Comparison of ENCODE assay signal across 29 cellular contexts in the genomic region with DNA sequence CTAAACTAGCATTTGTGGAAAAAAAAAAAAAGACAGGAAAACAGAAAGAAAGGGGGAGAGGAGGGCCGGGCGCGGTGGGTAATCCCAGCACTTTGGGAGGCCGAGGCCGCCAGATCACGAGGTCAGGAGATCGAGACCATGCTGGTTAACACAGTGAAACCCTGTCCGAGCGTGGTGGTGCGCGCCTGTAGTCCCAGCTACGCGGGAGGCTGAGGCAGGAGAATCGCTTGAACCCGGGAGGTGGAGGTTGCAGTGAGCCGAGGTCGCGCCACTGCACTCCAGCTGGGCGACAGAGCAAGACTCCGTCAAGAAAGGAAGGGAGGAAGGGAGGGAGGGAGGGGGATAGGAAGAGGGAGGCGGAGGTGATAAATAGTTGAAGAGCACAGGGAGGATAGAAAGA.
"Had no signal": no experiment of that assay in that cellular context is flagged by ENCODE, and none has a peak within 500 bp of the region (broad histone marks: within the 10 kb centered on the region; RNA-seq: fewer than 3 reads in every experiment).

No MANE protein-coding gene starts in this region.

- H3K36me3 Mint-ChIP-seq: stimulated activated effector memory CD8-positive, alpha-beta T cell treated with anti-CD3 and anti-CD28 coated beads, Interleukin-12 subunit alpha, Interleukin-12 subunit beta, amount 100 ng/mL, for 72 hours; stimulated activated memory B cell treated with anti-CD40 and anti-IgM and Interleukin-4, amounts not matched to agents 10 μg/mL and 1 μg/mL and 100 μg/mL, for 72 hours; stimulated activated naive B cell treated with anti-CD40 and anti-IgM and Interleukin-4, amounts not matched to agents 10 μg/mL and 1 μg/mL and 100 μg/mL, for 72 hours; type B pancreatic cell had no signal

- H3K27ac Mint-ChIP-seq: stimulated activated effector memory CD8-positive, alpha-beta T cell treated with anti-CD3 and anti-CD28 coated beads, Interleukin-12 subunit alpha, Interleukin-12 subunit beta, amount 100 ng/mL, for 72 hours; stimulated activated memory B cell treated with anti-CD40 and anti-IgM and Interleukin-4, amounts not matched to agents 10 μg/mL and 1 μg/mL and 100 μg/mL, for 72 hours; stimulated activated naive B cell treated with anti-CD40 and anti-IgM and Interleukin-4, amounts not matched to agents 10 μg/mL and 1 μg/mL and 100 μg/mL, for 72 hours; stimulated activated naive CD8-positive, alpha-beta T cell treated with anti-CD3 and anti-CD28 coated beads, Interleukin-15, Interleukin-2, amounts not matched to agents 100 ng/mL and 50 ng/mL, for 24 hours; type B pancreatic cell had no signal

- H3K4me3 ChIP-seq: stomach, suprapubic skin, testis, thoracic aorta, thyroid gland, tibial artery, tibial nerve, transverse colon, upper lobe of left lung, upper lobe of right lung, uterus, vagina had no signal

- DNase-seq: stimulated activated CD4-positive, alpha-beta T cell treated with anti-CD3 and anti-CD28 coated beads, Interleukin-2, amount 100 ng/mL, for 48 hours; stimulated activated CD4-positive, alpha-beta T cell treated with anti-CD3 and anti-CD28 coated beads, Interleukin-4, amount 100 ng/mL, for 1 hour; stimulated activated CD4-positive, alpha-beta T cell treated with anti-CD3 and anti-CD28 coated beads, Interleukin-4, amount 100 ng/mL, for 24 hours; stimulated activated CD4-positive, alpha-beta T cell treated with anti-CD3 and anti-CD28 coated beads, Interleukin-4, amount 100 ng/mL, for 4 hours; stimulated activated CD8-positive, alpha-beta memory T cell treated with anti-CD3 and anti-CD28 coated beads, Interleukin-4, amount 100 ng/mL, for 48 hours; stimulated activated naive B cell treated with anti-CD40 and anti-IgM and Interleukin-4, amounts not matched to agents 10 μg/mL and 1 μg/mL and 100 μg/mL, for 72 hours; stimulated activated naive CD4-positive, alpha-beta T cell; stimulated activated naive CD4-positive, alpha-beta T cell treated with Interleukin-2 at 50 U/mL for 16 hours; stimulated activated naive CD8-positive, alpha-beta T cell treated with anti-CD3 and anti-CD28 coated beads, Interleukin-15, amount 100 ng/mL, for 72 hours; stimulated activated naive CD8-positive, alpha-beta T cell treated with anti-CD3 and anti-CD28 coated beads, Interleukin-15, Interleukin-2, amounts not matched to agents 100 U/mL and 50 U/mL, for 24 hours; stomach; substantia nigra; testis; thyroid gland; tibial artery; transverse colon; trophoblast cell; upper lobe of right lung; uterus had no signal

- H3K9me3 Mint-ChIP-seq: stimulated activated effector memory CD8-positive, alpha-beta T cell treated with anti-CD3 and anti-CD28 coated beads, Interleukin-12 subunit alpha, Interleukin-12 subunit beta, amount 100 ng/mL, for 72 hours; stimulated activated memory B cell treated with anti-CD40 and anti-IgM and Interleukin-4, amounts not matched to agents 10 μg/mL and 1 μg/mL and 100 μg/mL, for 72 hours; stimulated activated naive B cell treated with anti-CD40 and anti-IgM and Interleukin-4, amounts not matched to agents 10 μg/mL and 1 μg/mL and 100 μg/mL, for 72 hours; stimulated activated naive CD8-positive, alpha-beta T cell treated with anti-CD3 and anti-CD28 coated beads, Interleukin-15, amount 100 ng/mL, for 72 hours; stimulated activated naive CD8-positive, alpha-beta T cell treated with anti-CD3 and anti-CD28 coated beads, Interleukin-15, Interleukin-2, amounts not matched to agents 100 ng/mL and 50 ng/mL, for 24 hours; type B pancreatic cell had no signal

- H3K27me3 Mint-ChIP-seq: stimulated activated memory B cell treated with anti-CD40 and anti-IgM and Interleukin-4, amounts not matched to agents 10 μg/mL and 1 μg/mL and 100 μg/mL, for 72 hours; stimulated activated naive B cell treated with anti-CD40 and anti-IgM and Interleukin-4, amounts not matched to agents 10 μg/mL and 1 μg/mL and 100 μg/mL, for 72 hours; stimulated activated naive CD8-positive, alpha-beta T cell treated with anti-CD3 and anti-CD28 coated beads, Interleukin-15, amount 100 ng/mL, for 72 hours; stimulated activated naive CD8-positive, alpha-beta T cell treated with anti-CD3 and anti-CD28 coated beads, Interleukin-15, Interleukin-2, amounts not matched to agents 100 ng/mL and 50 ng/mL, for 24 hours; type B pancreatic cell had no signal

- H3K4me3 Mint-ChIP-seq: stimulated activated effector memory CD8-positive, alpha-beta T cell treated with anti-CD3 and anti-CD28 coated beads, Interleukin-12 subunit alpha, Interleukin-12 subunit beta, amount 100 ng/mL, for 72 hours; stimulated activated memory B cell treated with anti-CD40 and anti-IgM and Interleukin-4, amounts not matched to agents 10 μg/mL and 1 μg/mL and 100 μg/mL, for 72 hours; stimulated activated naive B cell treated with anti-CD40 and anti-IgM and Interleukin-4, amounts not matched to agents 10 μg/mL and 1 μg/mL and 100 μg/mL, for 72 hours; stimulated activated naive CD8-positive, alpha-beta T cell treated with anti-CD3 and anti-CD28 coated beads, Interleukin-15, amount 100 ng/mL, for 72 hours; stimulated activated naive CD8-positive, alpha-beta T cell treated with anti-CD3 and anti-CD28 coated beads, Interleukin-15, Interleukin-2, amounts not matched to agents 100 ng/mL and 50 ng/mL, for 24 hours; type B pancreatic cell had no signal

- H3K27me3 ChIP-seq: stomach, suprapubic skin, testis, thyroid gland, tibial artery, tibial nerve, transverse colon, upper lobe of left lung, uterus, vagina had no signal

- H3K4me1 Mint-ChIP-seq: stimulated activated effector memory CD8-positive, alpha-beta T cell treated with anti-CD3 and anti-CD28 coated beads, Interleukin-12 subunit alpha, Interleukin-12 subunit beta, amount 100 ng/mL, for 72 hours; stimulated activated memory B cell treated with anti-CD40 and anti-IgM and Interleukin-4, amounts not matched to agents 10 μg/mL and 1 μg/mL and 100 μg/mL, for 72 hours; stimulated activated naive B cell treated with anti-CD40 and anti-IgM and Interleukin-4, amounts not matched to agents 10 μg/mL and 1 μg/mL and 100 μg/mL, for 72 hours; stimulated activated naive CD8-positive, alpha-beta T cell treated with anti-CD3 and anti-CD28 coated beads, Interleukin-15, amount 100 ng/mL, for 72 hours had no signal

- H3K36me3 ChIP-seq: stomach, suprapubic skin, thoracic aorta, thyroid gland, tibial artery, tibial nerve, transverse colon, upper lobe of left lung, upper lobe of right lung, uterus, vagina had no signal

- H3K9me3 ChIP-seq: stomach, suprapubic skin, testis, thoracic aorta, thyroid gland, tibial artery, tibial nerve, transverse colon, upper lobe of left lung, upper lobe of right lung, uterus, vagina had no signal

- ATAC-seq: stimulated activated effector memory CD8-positive, alpha-beta T cell treated with anti-CD3 and anti-CD28 coated beads, Interleukin-12 subunit alpha, Interleukin-12 subunit beta, amount 100 ng/mL, for 72 hours; stimulated activated memory B cell treated with anti-CD40 and anti-IgM and Interleukin-4, amounts not matched to agents 10 μg/mL and 1 μg/mL and 100 μg/mL, for 72 hours; stimulated activated naive B cell treated with anti-CD40 and anti-IgM and Interleukin-4, amounts not matched to agents 10 μg/mL and 1 μg/mL and 100 μg/mL, for 72 hours; stimulated activated naive CD8-positive, alpha-beta T cell treated with anti-CD3 and anti-CD28 coated beads, Interleukin-15, amount 100 ng/mL, for 72 hours; stimulated activated naive CD8-positive, alpha-beta T cell treated with anti-CD3 and anti-CD28 coated beads, Interleukin-15, Interleukin-2, amounts not matched to agents 100 U/mL and 50 U/mL, for 24 hours; upper lobe of right lung had no signal

- FAIRE-seq: urothelium cell line had no signal

- H3K27ac ChIP-seq: stomach, suprapubic skin, testis, thoracic aorta, thyroid gland, tibial artery, tibial nerve, transverse colon, upper lobe of left lung, upper lobe of right lung, uterus, vagina had no signal

- H3K4me1 ChIP-seq: stomach, suprapubic skin, testis, thyroid gland, tibial artery, tibial nerve, transverse colon, upper lobe of left lung, upper lobe of right lung, uterus, vagina had no signal
